8 cellular contexts compared by ENCODE assay signal in genomic region chr16:58685084-58685449, GRCh38. TPM values are rescaled to one million over a fixed set of nuclear protein-coding genes. Genes with fewer than 3 reads are reported as not detected.
A peak's percentile ranks its signal among the peaks of the same experiment; 100 is the strongest.
DNase-seq lines count a peak whose midpoint lies in the region; ATAC-seq and TF ChIP-seq lines count a peak whose summit lies in the region.

No MANE protein-coding gene starts in this region.

- WGBS in neuronal stem cell (ENCODE audit: extremely low coverage in 2 of 2, insufficient read length in 2 of 2, insufficient replicate concordance in 1 of 2), 2 donors = no CpG with 5 or more reads among the region's 6 CpGs

- H2BK12ac ChIP-seq in neuronal stem cell (ENCODE audit: low read length) = no peak overlapping the region

- H3K27me3 Mint-ChIP-seq in CD14-positive monocyte (ENCODE audit: low read depth in 3 of 3) = peaks cover 1 to 11% (median 6%) of the 10 kb centered on the region in 3 donors

- H3K4ac ChIP-seq in neuronal stem cell (ENCODE audit: low read length) = no peak overlapping the region

- no peaks in the 10 kb centered on the region for H3K36me3 ChIP-seq in effector memory CD4-positive, alpha-beta T cell (ENCODE audit: control insufficient read depth, insufficient read depth, low read length)
- H3K36me3 ChIP-seq in neuronal stem cell (replicated peaks in 1 of 2; ENCODE audit: control insufficient read depth in 2 of 2, insufficient read depth in 2 of 2, low read length in 2 of 2) = peaks cover 0 to 2% of the 10 kb centered on the region in 2 donors

- H2BK5ac ChIP-seq in neuronal stem cell (ENCODE audit: low read length) = no peak overlapping the region

- H3K18ac ChIP-seq in neuronal stem cell (ENCODE audit: low read length) = no peak overlapping the region

- H3K4me2 ChIP-seq in neuronal stem cell (ENCODE audit: insufficient read depth, low read length, poor library complexity, severe bottlenecking) = no peak overlapping the region

- H2BK120ac ChIP-seq in neuronal stem cell (ENCODE audit: low read depth, low read length) = no peak overlapping the region

- H4K8ac ChIP-seq in neuronal stem cell (ENCODE audit: low read depth, low read length) = no peak overlapping the region

- H2AFZ ChIP-seq in neuronal stem cell (ENCODE audit: low read length) = peak overlapping the region; percentile 95

- H2AK5ac ChIP-seq in neuronal stem cell (ENCODE audit: low read depth, low read length) = no peak overlapping the region

- H3K14ac ChIP-seq in neuronal stem cell (ENCODE audit: low read length) = no peak overlapping the region

- H3K79me1 ChIP-seq in neuronal stem cell (ENCODE audit: low read depth, low read length) = peaks cover 2% of the 10 kb centered on the region

- no peak overlapping the region for H2BK15ac ChIP-seq in neuronal stem cell (ENCODE audit: low read length)

- no peak for ATAC-seq in HG02571 (IDR thresholded peaks at IDR 0.05; ENCODE audit: unreplicated experiment)

- H3K27ac ChIP-seq in effector memory CD4-positive, alpha-beta T cell (ENCODE audit: insufficient read depth, low read length, poor library complexity, severe bottlenecking) = no peak overlapping the region
- no peak overlapping the region for H3K27ac ChIP-seq in neuronal stem cell (replicated peaks; ENCODE audit: low read length)

- H3K9me3 Mint-ChIP-seq in CD14-positive monocyte = peaks cover 0 to 2% (median 0%) of the 10 kb centered on the region in 7 donors

- no peak overlapping the region for H3K9ac ChIP-seq in neuronal stem cell (ENCODE audit: low read depth, low read length, poor library complexity)

- peak overlapping the region; percentile 96 to 98 for H3K4me3 Mint-ChIP-seq in CD14-positive monocyte

- TF ChIP-seq CTCF in CD14-positive monocyte (IDR thresholded peaks at IDR 0.05) = no peak
- TF ChIP-seq CTCF in LNCaP clone FGC (IDR thresholded peaks at IDR 0.05; ENCODE audit: control insufficient read depth, extremely low read depth, insufficient read depth) = no peak

- H3K4me3 ChIP-seq in LNCaP clone FGC (ENCODE audit: low read depth, low read length) (peak overlapping the region; percentile 85), neuronal stem cell (ENCODE audit: low read length in 2 of 2) (peak overlapping the region in 1 of 2 donors; percentile 80)
- H3K4me3 ChIP-seq in effector memory CD4-positive, alpha-beta T cell (ENCODE audit: insufficient read depth, low read depth, low read length, poor library complexity, severe bottlenecking) = peak overlapping the region; percentile 90

- H3K23ac ChIP-seq in neuronal stem cell (ENCODE audit: low read depth, low read length, poor library complexity) = no peak overlapping the region

- DNase-seq in CD14-positive monocyte (ENCODE audit: low spot score) (no peak), LNCaP clone FGC (ENCODE audit: low read depth) (no peak), neuronal stem cell (ENCODE audit: low spot score) (no peak), NCI-H2227 (lab: John Stamatoyannopoulos, UW; ENCODE audit: unreplicated experiment) (no peak), NCI-H345 treated with DMSO at 0.1 percent for 48 hours (lab: John Stamatoyannopoulos, UW; ENCODE audit: unreplicated experiment) (no peak)
- no peak for DNase-seq in effector memory CD4-positive, alpha-beta T cell
- DNase-seq in NK-92 treated with Interleukin-12 subunit alpha and Interleukin-12 subunit beta, amount 100 ng/mL, for 24 hours (lab: John Stamatoyannopoulos, UW) = no peak

- H4K91ac ChIP-seq in neuronal stem cell (ENCODE audit: low read depth, low read length, poor library complexity) = no peak overlapping the region

- H3K4me1 Mint-ChIP-seq in CD14-positive monocyte = peaks cover 22% of the 10 kb centered on the region

- no peaks in the 10 kb centered on the region for H3K9me3 ChIP-seq in effector memory CD4-positive, alpha-beta T cell (ENCODE audit: control insufficient read depth, low read length)
- no peaks in the 10 kb centered on the region for H3K9me3 ChIP-seq in neuronal stem cell (replicated peaks in 1 of 2; ENCODE audit: control insufficient read depth in 2 of 2, insufficient read depth in 1 of 2, low read depth in 1 of 2, low read length in 2 of 2)

- H3K27me3 ChIP-seq in effector memory CD4-positive, alpha-beta T cell (replicated peaks; ENCODE audit: control insufficient read depth, insufficient read depth, low read length, poor library complexity, severe bottlenecking) = no peaks in the 10 kb centered on the region
- peaks cover 0 to 2% (median 0%) of the 10 kb centered on the region in 3 experiments for H3K27me3 ChIP-seq in neuronal stem cell (ENCODE audit: control insufficient read depth in 3 of 3, insufficient read depth in 3 of 3, low read depth in 1 of 3, low read length in 3 of 3)

- intact Hi-C loops in CD14-positive monocyte (cut with micrococcal nuclease) = no loop called here

- H3K27ac Mint-ChIP-seq in CD14-positive monocyte = peak overlapping the region in 2 of 7 donors; percentile 80 to 96

- H3K4me1 ChIP-seq in effector memory CD4-positive, alpha-beta T cell (ENCODE audit: control insufficient read depth, insufficient read depth, low read length, poor library complexity, severe bottlenecking) = peaks cover 5% of the 10 kb centered on the region
- peaks cover 6 to 7% of the 10 kb centered on the region in 2 donors for H3K4me1 ChIP-seq in neuronal stem cell (ENCODE audit: control insufficient read depth in 2 of 2, insufficient read depth in 1 of 2, low read depth in 1 of 2, low read length in 2 of 2)

- H3K36me3 Mint-ChIP-seq in CD14-positive monocyte = peaks cover 8 to 13% of the 10 kb centered on the region in 2 donors

RNA-seq across cellular contexts. Expression of gene SLC38A7, which starts 0.5 kb away (rescaled TPM):
- 1 to 10 TPM; 5.1 to 7.4 TPM for polyA plus RNA-seq in CD14-positive monocyte
- polyA plus RNA-seq in neuronal stem cell (2013, experiment 1 of 2) = 6.3 TPM
- 6.3 TPM for polyA plus RNA-seq in neuronal stem cell (2013, experiment 2 of 2)

RNA-seq across cellular contexts. Expression of gene GOT2, which starts 49.0 kb away (rescaled TPM):
- polyA plus RNA-seq in CD14-positive monocyte = 10 to 100 TPM; 30.1 to 35.8 TPM
- 86.7 TPM for polyA plus RNA-seq in neuronal stem cell (2013, experiment 1 of 2)
- polyA plus RNA-seq in neuronal stem cell (2013, experiment 2 of 2) = 87.0 TPM

RNA-seq across cellular contexts. Expression of gene CNOT1, which starts 55.4 kb away (rescaled TPM):
- polyA plus RNA-seq in CD14-positive monocyte = 10 to 100 TPM; 50.8 to 60.8 TPM
- 97.9 TPM for polyA plus RNA-seq in neuronal stem cell (2013, experiment 1 of 2)
- 97.0 TPM for polyA plus RNA-seq in neuronal stem cell (2013, experiment 2 of 2)
